In genomic region chr22:28889625-28890024, GRCh38 we compare ENCODE assay signal across 1 cellular context.
TF ChIP-seq lines count a peak whose summit lies in the region.

No MANE protein-coding gene starts in this region.

TF ChIP-seq in HepG2, 621 proteins besides CTCF, POLR2A, EP300 and RAD21 (continued from another document):
- TF ChIP-seq ZNF567 (CRISPR knock-in tag; IDR thresholded peaks at IDR 0.05; ENCODE audit: borderline replicate concordance) (no peak), RBFOX2 (IDR thresholded peaks at IDR 0.05; ENCODE audit: low read depth, low read length) (0 out of 2 replicates have a peak, but pooled peaks have one; percentile 34), ZZZ3 (CRISPR knock-in tag; IDR thresholded peaks at IDR 0.05; ENCODE audit: borderline replicate concordance) (no peak), ETV6 (CRISPR knock-in tag; conservative IDR thresholded peaks at IDR 0.05) (no peak), ZBTB1 (CRISPR knock-in tag; IDR thresholded peaks at IDR 0.05; ENCODE audit: borderline replicate concordance) (no peak), KDM4B (CRISPR knock-in tag; IDR thresholded peaks at IDR 0.05) (no peak), RBM22 (optimal IDR thresholded peaks at IDR 0.05; ENCODE audit: low read length) (peak; percentile 67), NFIC (IDR thresholded peaks at IDR 0.05; ENCODE audit: low read length) (no peak), MTERF4 (CRISPR knock-in tag; IDR thresholded peaks at IDR 0.05) (no peak), NCOA5 (CRISPR knock-in tag; IDR thresholded peaks at IDR 0.05) (no peak), NFYC (CRISPR knock-in tag; IDR thresholded peaks at IDR 0.05) (no peak), PAWR (CRISPR knock-in tag; IDR thresholded peaks at IDR 0.05; ENCODE audit: borderline replicate concordance) (no peak)
